ENCODE assay signal across 13 cellular contexts in genomic region chr3:66991478-66991877, GRCh38. TPM values are rescaled to one million over a fixed set of nuclear protein-coding genes. Genes with fewer than 3 reads are reported as not detected.
A peak's percentile ranks its signal among the peaks of the same experiment; 100 is the strongest.
DNase-seq lines count a peak whose midpoint lies in the region; ATAC-seq and TF ChIP-seq lines count a peak whose summit lies in the region.
"Had no signal": no experiment of that assay in that cellular context is flagged by ENCODE, and none has a peak within 500 bp of the region (broad histone marks: within the 10 kb centered on the region; RNA-seq: fewer than 3 reads in every experiment).

No MANE protein-coding gene starts in this region.

- H3K4me3 Mint-ChIP-seq in activated CD4-positive, alpha-beta T cell treated with anti-CD3 and anti-CD28 coated beads, Interleukin-2, amount 10 ng/mL, durations not matched to agents 7 days and 5 days = no peak overlapping the region
- H3K4me3 Mint-ChIP-seq in activated CD4-positive, alpha-beta T cell treated with anti-CD3 and anti-CD28 coated beads for 36 hours = no peak overlapping the region
- H3K4me3 Mint-ChIP-seq: neural progenitor cell had no signal

- H3K4me1 ChIP-seq in GM23248 (ENCODE audit: insufficient read depth) = no peaks in the 10 kb centered on the region

- TF ChIP-seq CTCF in retinal pigment epithelial cell (conservative IDR thresholded peaks at IDR 0.05; ENCODE audit: low read depth, low read length) = no peak

- DNase-seq in GM23248 (peak; percentile 69), NOMO-1 treated with DMSO at 0.1 percent for 48 hours (lab: John Stamatoyannopoulos, UW; ENCODE audit: unreplicated experiment) (peak; percentile 76), dedifferentiated amniotic fluid mesenchymal stem cell (ENCODE audit: extremely low spot score) (peak; percentile 46), retinal pigment epithelial cell (ENCODE audit: low read depth) (peak; percentile 95)
- no peak for DNase-seq in activated CD4-positive, alpha-beta T cell treated with anti-CD3 and anti-CD28 coated beads, Interleukin-2, amount 10 ng/mL, durations not matched to agents 7 days and 5 days
- DNase-seq in activated CD4-positive, alpha-beta T cell treated with anti-CD3 and anti-CD28 coated beads for 36 hours = no peak
- DNase-seq: activated CD8-positive, alpha-beta memory T cell treated with anti-CD3 and anti-CD28 coated beads, Interleukin-2, amount 50 U/mL, for 4 hours; anterior cingulate cortex; kidney glomerular epithelial cell; NCI-H187 treated with DMSO at 0.1 percent for 48 hours; stimulated activated CD4-positive, alpha-beta T cell treated with anti-CD3 and anti-CD28 coated beads, Interleukin-12 subunit alpha, Interleukin-12 subunit beta, amount 100 ng/mL, for 4 hours had no signal

- H3K9ac ChIP-seq in GM23248 = no peak overlapping the region
- H3K9ac ChIP-seq: neural progenitor cell had no signal

- H3K27ac ChIP-seq in GM23248 = no peak overlapping the region
- H3K27ac ChIP-seq: neural progenitor cell had no signal

- CTCF ChIA-PET in activated CD4-positive, alpha-beta T cell treated with anti-CD3 and anti-CD28 coated beads, Interleukin-2, amount 10 ng/mL, durations not matched to agents 7 days and 5 days (lab: Charles Lee) = no interaction called here
- CTCF ChIA-PET in activated CD4-positive, alpha-beta T cell treated with anti-CD3 and anti-CD28 coated beads for 36 hours (lab: Charles Lee) = interaction anchor here (0.7 to 2.8 kb wide), 3 partner anchors 8 to 692 kb away, joined by 3 to 22 read pairs (median 3); no protein-coding TSS in a partner anchor

- H3K27me3 ChIP-seq in GM23248 (replicated peaks; ENCODE audit: insufficient read depth) = peaks cover 5% of the 10 kb centered on the region; the same call in 1 of the 2 replicates
- H3K27me3 ChIP-seq: neural progenitor cell had no signal

- no peaks in the 10 kb centered on the region for H3K36me3 Mint-ChIP-seq in activated CD4-positive, alpha-beta T cell treated with anti-CD3 and anti-CD28 coated beads, Interleukin-2, amount 10 ng/mL, durations not matched to agents 7 days and 5 days (ENCODE audit: low read depth)
- H3K36me3 Mint-ChIP-seq in activated CD4-positive, alpha-beta T cell treated with anti-CD3 and anti-CD28 coated beads for 36 hours (ENCODE audit: low read depth) = no peaks in the 10 kb centered on the region
- H3K36me3 Mint-ChIP-seq: neural progenitor cell had no signal

- no peaks in the 10 kb centered on the region for H3K79me2 ChIP-seq in GM23248 (ENCODE audit: insufficient read depth)

- H3K9me3 Mint-ChIP-seq in activated CD4-positive, alpha-beta T cell treated with anti-CD3 and anti-CD28 coated beads, Interleukin-2, amount 10 ng/mL, durations not matched to agents 7 days and 5 days = no peaks in the 10 kb centered on the region
- no peaks in the 10 kb centered on the region for H3K9me3 Mint-ChIP-seq in activated CD4-positive, alpha-beta T cell treated with anti-CD3 and anti-CD28 coated beads for 36 hours (ENCODE audit: low read depth)

- POLR2A ChIA-PET in activated CD4-positive, alpha-beta T cell treated with anti-CD3 and anti-CD28 coated beads, Interleukin-2, amount 10 ng/mL, durations not matched to agents 7 days and 5 days (lab: Charles Lee) = no interaction called here
- POLR2A ChIA-PET in activated CD4-positive, alpha-beta T cell treated with anti-CD3 and anti-CD28 coated beads for 36 hours (lab: Charles Lee) = no interaction called here

- H3K4me3 ChIP-seq in GM23248 (no peak overlapping the region), retinal pigment epithelial cell (ENCODE audit: low read length) (no peak overlapping the region)
- H3K4me3 ChIP-seq: neural progenitor cell had no signal

- intact Hi-C loops in activated CD4-positive, alpha-beta T cell treated with anti-CD3 and anti-CD28 coated beads for 36 hours (cut with DNase I, micrococcal nuclease) = no loop called here

- H4K20me1 ChIP-seq in GM23248 (ENCODE audit: insufficient read depth) = no peaks in the 10 kb centered on the region

- ATAC-seq in activated CD4-positive, alpha-beta T cell treated with anti-CD3 and anti-CD28 coated beads for 36 hours = no peak
- ATAC-seq in HG02938 (IDR thresholded peaks at IDR 0.05; ENCODE audit: unreplicated experiment) = no peak

- no peaks in the 10 kb centered on the region for H3K36me3 ChIP-seq in GM23248 (ENCODE audit: low read depth)
- H3K36me3 ChIP-seq: neural progenitor cell had no signal

- H2AFZ ChIP-seq in GM23248 = 0 out of 2 replicates have a peak overlapping the region, but pooled peaks have one; percentile 15
- H2AFZ ChIP-seq: neural progenitor cell had no signal

- H3K27ac Mint-ChIP-seq in activated CD4-positive, alpha-beta T cell treated with anti-CD3 and anti-CD28 coated beads, Interleukin-2, amount 10 ng/mL, durations not matched to agents 7 days and 5 days = no peak overlapping the region
- no peak overlapping the region for H3K27ac Mint-ChIP-seq in activated CD4-positive, alpha-beta T cell treated with anti-CD3 and anti-CD28 coated beads for 36 hours
- H3K27ac Mint-ChIP-seq: neural progenitor cell had no signal

- peaks cover 24% of the 10 kb centered on the region for H3K27me3 Mint-ChIP-seq in activated CD4-positive, alpha-beta T cell treated with anti-CD3 and anti-CD28 coated beads, Interleukin-2, amount 10 ng/mL, durations not matched to agents 7 days and 5 days
- peaks cover 13% of the 10 kb centered on the region for H3K27me3 Mint-ChIP-seq in activated CD4-positive, alpha-beta T cell treated with anti-CD3 and anti-CD28 coated beads for 36 hours

- H3K4me1 Mint-ChIP-seq in activated CD4-positive, alpha-beta T cell treated with anti-CD3 and anti-CD28 coated beads, Interleukin-2, amount 10 ng/mL, durations not matched to agents 7 days and 5 days = no peaks in the 10 kb centered on the region
- no peaks in the 10 kb centered on the region for H3K4me1 Mint-ChIP-seq in activated CD4-positive, alpha-beta T cell treated with anti-CD3 and anti-CD28 coated beads for 36 hours

- 46 to 50% methylated on average over 1 of the region's 1 CpG for WGBS in GM23248 (ENCODE audit: low coverage in 1 of 2, low lambda C conversion rate in 2 of 2, missing lambda C conversion rate in 2 of 2), 2 experiments

- H3K9me3 ChIP-seq in GM23248 (ENCODE audit: low read depth) = no peaks in the 10 kb centered on the region

- peak overlapping the region; percentile 0 for H3K4me2 ChIP-seq in GM23248 (ENCODE audit: unreplicated experiment)
- H3K4me2 ChIP-seq: neural progenitor cell had no signal

- no peaks in the 10 kb centered on the region for H3K9me2 ChIP-seq in GM23248 (ENCODE audit: insufficient read depth)

- in situ Hi-C loops in GM23248 (cut with MboI) = no loop called here

- H3F3A ChIP-seq in GM23248 (ENCODE audit: insufficient read depth) = no peaks in the 10 kb centered on the region

RNA-seq across cellular contexts. Expression of gene KBTBD8, which starts 6.6 kb away (rescaled TPM):
- 0.76 and 0.86 TPM in 2 replicates for total RNA-seq in GM23248 (2014; rRNA removed; shearing (Covaris generic))
- 0.26 and 1.1 TPM in 2 replicates for polyA plus RNA-seq in GM23248 (2016; fragmentation: Nextera tagmentation; extraction: Ambion mirVana)
- 1 to 10 TPM; 8.3 TPM for total RNA-seq in activated CD4-positive, alpha-beta T cell treated with anti-CD3 and anti-CD28 coated beads, Interleukin-2, amount 10 ng/mL, durations not matched to agents 7 days and 5 days
- 1 to 10 TPM; 8.3 to 9.2 TPM for total RNA-seq in activated CD4-positive, alpha-beta T cell treated with anti-CD3 and anti-CD28 coated beads for 36 hours

Comparison
In these comparisons a context has a peak if more than half of its experiments do, and no peak if none do; other contexts are left out.
1. DNase-seq: peak in GM23248 (single experiment), NOMO-1 treated with DMSO at 0.1 percent for 48 hours (single experiment), dedifferentiated amniotic fluid mesenchymal stem cell (single experiment) and retinal pigment epithelial cell (single experiment); none in activated CD4-positive, alpha-beta T cell treated with anti-CD3 and anti-CD28 coated beads, Interleukin-2, amount 10 ng/mL, durations not matched to agents 7 days and 5 days (single experiment) and activated CD4-positive, alpha-beta T cell treated with anti-CD3 and anti-CD28 coated beads for 36 hours (single experiment).